12 cellular contexts compared by ENCODE assay signal in the genomic region with DNA sequence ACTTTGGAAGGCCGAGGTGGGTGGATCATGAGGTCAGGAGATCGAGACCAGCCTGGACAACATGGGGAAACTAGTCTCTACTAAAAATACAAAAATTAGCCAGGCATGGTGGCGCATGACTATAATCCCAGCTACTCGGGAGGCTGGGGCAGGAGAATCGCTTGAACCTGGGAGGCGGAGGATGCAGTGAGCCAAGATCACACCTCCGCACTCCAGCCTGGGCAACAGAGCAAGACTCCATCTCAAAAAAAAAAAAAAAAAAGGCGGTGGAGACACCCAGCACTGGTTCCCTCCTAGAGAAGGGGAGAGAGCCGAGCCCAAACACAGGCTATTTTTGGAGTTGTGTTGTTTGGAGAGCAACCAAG. TPM values are rescaled to one million over a fixed set of nuclear protein-coding genes. Genes with fewer than 3 reads are reported as not detected.
A peak's percentile ranks its signal among the peaks of the same experiment; 100 is the strongest.
DNase-seq lines count a peak whose midpoint lies in the region; ATAC-seq, FAIRE-seq and TF ChIP-seq lines count a peak whose summit lies in the region.
"Not testable (repeated sequence)": the region's sequence is repeated elsewhere in the genome, so short reads cannot be mapped to it uniquely, and the experiment has no call there.
"Had no signal": no experiment of that assay in that cellular context is flagged by ENCODE, and none has a peak within 500 bp of the region (broad histone marks: within the 10 kb centered on the region; RNA-seq: fewer than 3 reads in every experiment).

No MANE protein-coding gene starts in this region.

- not testable (repeated sequence) for H3K79me1 ChIP-seq in H9 (ENCODE audit: insufficient read depth, low read depth, low read length, poor library complexity, severe bottlenecking)

- H2BK15ac ChIP-seq in H9 (ENCODE audit: low read depth, low read length): not testable (repeated sequence)

- POLR2A ChIA-PET in endothelial cell of umbilical vein (lab: Charles Lee): interaction anchor here (1.1 to 3.9 kb wide), 5 partner anchors 9 to 27 kb away, joined by 4 to 49 read pairs (median 14); no protein-coding TSS in a partner anchor

- not testable (repeated sequence) for H3K9me3 ChIP-seq in H9 (ENCODE audit: control insufficient read depth, low read depth, low read length); ascending aorta; endothelial cell of umbilical vein (replicated peaks; ENCODE audit: control insufficient read depth, insufficient read depth, low read length); liver (ENCODE audit: control insufficient read depth in 4 of 4, low read length in 3 of 4); neural progenitor cell (ENCODE audit: low read depth)

- H3K79me2 ChIP-seq in H9 (ENCODE audit: insufficient read depth, low read length); neural progenitor cell (ENCODE audit: low read depth): not testable (repeated sequence)
- H3K79me2 ChIP-seq in endothelial cell of umbilical vein (ENCODE audit: control insufficient read depth, insufficient read depth, low read length): peaks cover 20% of the 10 kb centered on the region

- not testable (repeated sequence) for H3T11ph ChIP-seq in H9 (ENCODE audit: low read length)

- not testable (repeated sequence) for DNase-seq in H9; ascending aorta (ENCODE audit: low spot score in 2 of 2); endothelial cell of umbilical vein (ENCODE audit: low read depth, low spot score); neural progenitor cell (ENCODE audit: low spot score)

- H3K27ac ChIP-seq in H9 (ENCODE audit: insufficient read length, low read depth, low read length); neural progenitor cell: not testable (repeated sequence)
- H3K27ac ChIP-seq in ascending aorta (peak overlapping the region; percentile 96 to 98), endothelial cell of umbilical vein (ENCODE audit: insufficient read depth, low read depth, low read length) (peak overlapping the region; percentile 83), liver (ENCODE audit: low read depth in 1 of 2, low read length in 2 of 2) (peak overlapping the region; percentile 83 to 96)

- not testable (repeated sequence) for FAIRE-seq in endothelial cell of umbilical vein (lab: Jason Lieb, UNC)

- H3K56ac ChIP-seq in H9 (ENCODE audit: insufficient read length, low read depth, low read length): not testable (repeated sequence)

- not testable (repeated sequence) for H3K9me1 ChIP-seq in endothelial cell of umbilical vein (replicated peaks; ENCODE audit: control insufficient read depth, extremely low read depth, insufficient read depth, low read length)

- H3K18ac ChIP-seq in H9 (ENCODE audit: insufficient read length, low read depth, low read length): not testable (repeated sequence)

- not testable (repeated sequence) for H3K9me3 Mint-ChIP-seq in H9; T-helper 1 cell treated with Interleukin-12 subunit alpha and Interleukin-12 subunit beta and Interleukin-4 antibody, amounts not matched to agents 30 μg/mL and 1 μg/mL, for 36 hours; neural progenitor cell; stimulated activated memory B cell treated with anti-CD40 and anti-IgM and Interleukin-4, amounts not matched to agents 10 μg/mL and 1 μg/mL and 100 μg/mL, for 72 hours

- not testable (repeated sequence) for H3K4me1 ChIP-seq in H9 (ENCODE audit: insufficient read depth, low read length)
- H3K4me1 ChIP-seq in ascending aorta (peaks cover 18 to 72% of the 10 kb centered on the region in 2 donors), endothelial cell of umbilical vein (ENCODE audit: control insufficient read depth, extremely low read depth, insufficient read depth, low read length) (peaks cover 75% of the 10 kb centered on the region), liver (ENCODE audit: control insufficient read depth in 4 of 4, insufficient read depth in 4 of 4, low read length in 3 of 4) (peaks cover 14 to 39% (median 29%) of the 10 kb centered on the region in 4 donors), neural progenitor cell (peaks cover 15% of the 10 kb centered on the region)

- H2AFZ ChIP-seq in H9 (ENCODE audit: low read length); endothelial cell of umbilical vein (ENCODE audit: low read depth, low read length): not testable (repeated sequence)
- peak overlapping the region; percentile 100 for H2AFZ ChIP-seq in neural progenitor cell (replicated peaks)

- H3F3A ChIP-seq in neural progenitor cell (ENCODE audit: low read depth): not testable (repeated sequence)

- H2BK5ac ChIP-seq in H9 (ENCODE audit: insufficient read length, low read length): not testable (repeated sequence)

- H3K27me3 ChIP-seq in H9 (ENCODE audit: insufficient read depth, low read length); ascending aorta; endothelial cell of umbilical vein (ENCODE audit: control insufficient read depth in 2 of 2, insufficient read depth in 2 of 2, low read length in 2 of 2); liver (ENCODE audit: control insufficient read depth in 4 of 4, insufficient read depth in 4 of 4, low read length in 3 of 4); neural progenitor cell: not testable (repeated sequence)

- H4K5ac ChIP-seq in H9 (ENCODE audit: insufficient read length, low read depth, low read length): not testable (repeated sequence)

- WGBS in H9 (ENCODE audit: extremely low coverage, insufficient read length, low lambda C conversion rate): no CpG with 5 or more reads among the region's 9 CpGs
- WGBS in liver: 69% methylated on average over 9 of the region's 9 CpGs

- not testable (repeated sequence) for H3K23me2 ChIP-seq in H9 (ENCODE audit: insufficient read length, low read depth, low read length, poor library complexity, severe bottlenecking)

- peak overlapping the region in 1 of 3 experiments; percentile 78; a peak in 1 of 7 replicates for H3K27ac Mint-ChIP-seq in H9
- H3K27ac Mint-ChIP-seq in T-helper 1 cell treated with Interleukin-12 subunit alpha and Interleukin-12 subunit beta and Interleukin-4 antibody, amounts not matched to agents 30 μg/mL and 1 μg/mL, for 36 hours; neural progenitor cell: not testable (repeated sequence)
- peak overlapping the region; percentile 81 for H3K27ac Mint-ChIP-seq in stimulated activated memory B cell treated with anti-CD40 and anti-IgM and Interleukin-4, amounts not matched to agents 10 μg/mL and 1 μg/mL and 100 μg/mL, for 72 hours

- TF ChIP-seq RAD21 in liver (IDR thresholded peaks at IDR 0.05): not testable (repeated sequence)

- not testable (repeated sequence) for H2AK5ac ChIP-seq in H9 (ENCODE audit: insufficient read length, low read length)

- not testable (repeated sequence) for TF ChIP-seq CTCF in H9 (conservative IDR thresholded peaks at IDR 0.05); ascending aorta (IDR thresholded peaks at IDR 0.05); endothelial cell of umbilical vein (IDR thresholded peaks at IDR 0.05; ENCODE audit: extremely low read depth in 1 of 2, insufficient read depth in 1 of 2, low read depth in 1 of 2, low read length in 2 of 2); liver (IDR thresholded peaks at IDR 0.05; ENCODE audit: low read depth, low read length, missing input control); neural progenitor cell (IDR thresholded peaks at IDR 0.05)

- H4K20me1 ChIP-seq in H9 (ENCODE audit: control insufficient read depth, insufficient read depth, insufficient read length); endothelial cell of umbilical vein (replicated peaks; ENCODE audit: control insufficient read depth, extremely low read depth, insufficient read depth, low read length); neural progenitor cell (ENCODE audit: low read depth): not testable (repeated sequence)

- H3K4me3 ChIP-seq in ascending aorta; endothelial cell of umbilical vein (replicated peaks in 1 of 3; ENCODE audit: insufficient read depth in 1 of 3, low read depth in 1 of 3, low read length in 3 of 3); liver (ENCODE audit: low read depth in 1 of 3, low read length in 3 of 3); neural progenitor cell: not testable (repeated sequence)

- not testable (repeated sequence) for H3K36me3 Mint-ChIP-seq in H9 (ENCODE audit: insufficient read depth in 1 of 3, low read depth in 3 of 3); T-helper 1 cell treated with Interleukin-12 subunit alpha and Interleukin-12 subunit beta and Interleukin-4 antibody, amounts not matched to agents 30 μg/mL and 1 μg/mL, for 36 hours (ENCODE audit: low read depth); neural progenitor cell; stimulated activated memory B cell treated with anti-CD40 and anti-IgM and Interleukin-4, amounts not matched to agents 10 μg/mL and 1 μg/mL and 100 μg/mL, for 72 hours

- not testable (repeated sequence) for H3K9ac ChIP-seq in H9 (ENCODE audit: extremely low read depth, insufficient read length, low read length); neural progenitor cell
- H3K9ac ChIP-seq in endothelial cell of umbilical vein (replicated peaks; ENCODE audit: extremely low read depth, insufficient read depth, low read length): peak overlapping the region; percentile 95
- H3K9ac ChIP-seq in liver (ENCODE audit: low read depth in 1 of 2, low read length in 2 of 2): peak overlapping the region in 1 of 2 donors; percentile 54

- H2BK20ac ChIP-seq in H9 (ENCODE audit: low read depth, low read length, poor library complexity, severe bottlenecking): not testable (repeated sequence)

- H2BK12ac ChIP-seq in H9 (ENCODE audit: insufficient read length, low read depth, low read length): not testable (repeated sequence)

- H3K27me3 Mint-ChIP-seq in H9 (ENCODE audit: low read depth): not testable (repeated sequence)
- peaks cover 38% of the 10 kb centered on the region for H3K27me3 Mint-ChIP-seq in T-helper 1 cell treated with Interleukin-12 subunit alpha and Interleukin-12 subunit beta and Interleukin-4 antibody, amounts not matched to agents 30 μg/mL and 1 μg/mL, for 36 hours (ENCODE audit: low read depth)
- H3K27me3 Mint-ChIP-seq in neural progenitor cell (ENCODE audit: insufficient read depth, low read depth): peaks cover 20% of the 10 kb centered on the region
- H3K27me3 Mint-ChIP-seq in stimulated activated memory B cell treated with anti-CD40 and anti-IgM and Interleukin-4, amounts not matched to agents 10 μg/mL and 1 μg/mL and 100 μg/mL, for 72 hours: peaks cover 80% of the 10 kb centered on the region

- CTCF ChIA-PET in endothelial cell of umbilical vein (lab: Charles Lee): interaction anchor here (1.0 to 3.5 kb wide), 4 partner anchors 9 to 26 kb away, joined by 3 to 25 read pairs (median 18); no protein-coding TSS in a partner anchor

- H2BK120ac ChIP-seq in H9 (ENCODE audit: low read depth, low read length, poor library complexity, severe bottlenecking): not testable (repeated sequence)

- not testable (repeated sequence) for H3K4ac ChIP-seq in H9 (ENCODE audit: low read depth, low read length)

- H4K91ac ChIP-seq in H9 (ENCODE audit: insufficient read length, low read depth, low read length): not testable (repeated sequence)

- dilution Hi-C loops in endothelial cell of umbilical vein (cut with MboI; ENCODE audit: extremely low pct_ligation_motif_present, low sequenced_read_pairs): not testable (repeated sequence)

- not testable (repeated sequence) for H3K23ac ChIP-seq in H9 (ENCODE audit: insufficient read length, low read depth, low read length)

- intact Hi-C loops in ascending aorta (cut with DNase I): loop anchor here (1.0 kb wide), 1 partner anchor 17 kb away; no protein-coding TSS in a partner anchor
- intact Hi-C loops in endothelial cell of umbilical vein (cut with micrococcal nuclease): loop anchor here (10.0 kb wide), 1 partner anchor 1017 kb away; the partner anchor contains the start of genes AP4M1 and MCM7

- ATAC-seq in stimulated activated memory B cell treated with anti-CD40 and anti-IgM and Interleukin-4, amounts not matched to agents 10 μg/mL and 1 μg/mL and 100 μg/mL, for 72 hours: not testable (repeated sequence)

- not testable (repeated sequence) for TF ChIP-seq POLR2A in endothelial cell of umbilical vein (IDR thresholded peaks at IDR 0.05; ENCODE audit: low read depth, low read length)

- H4K8ac ChIP-seq in H9 (replicated peaks; ENCODE audit: insufficient read length, low read depth, low read length): not testable (repeated sequence)

- BruUV-seq in endothelial cell of umbilical vein (replicated peaks; lab: Mats Ljungman, UMichigan): TSS peak; percentile 2

- H3K14ac ChIP-seq in H9 (ENCODE audit: insufficient read depth, low read length): peak overlapping the region; percentile 8; the same call in 1 of the 2 replicates

- H3K4me1 Mint-ChIP-seq in H9 (peaks cover 35 to 44% of the 10 kb centered on the region in 2 experiments), neural progenitor cell (peaks cover 42% of the 10 kb centered on the region)
- H3K4me1 Mint-ChIP-seq in T-helper 1 cell treated with Interleukin-12 subunit alpha and Interleukin-12 subunit beta and Interleukin-4 antibody, amounts not matched to agents 30 μg/mL and 1 μg/mL, for 36 hours (ENCODE audit: low read depth): peaks cover 25% of the 10 kb centered on the region
- peaks cover 31% of the 10 kb centered on the region for H3K4me1 Mint-ChIP-seq in stimulated activated memory B cell treated with anti-CD40 and anti-IgM and Interleukin-4, amounts not matched to agents 10 μg/mL and 1 μg/mL and 100 μg/mL, for 72 hours

- not testable (repeated sequence) for H3K4me3 Mint-ChIP-seq in H9, neural progenitor cell
- peak overlapping the region; percentile 70 for H3K4me3 Mint-ChIP-seq in T-helper 1 cell treated with Interleukin-12 subunit alpha and Interleukin-12 subunit beta and Interleukin-4 antibody, amounts not matched to agents 30 μg/mL and 1 μg/mL, for 36 hours
- peak overlapping the region; percentile 74 for H3K4me3 Mint-ChIP-seq in stimulated activated memory B cell treated with anti-CD40 and anti-IgM and Interleukin-4, amounts not matched to agents 10 μg/mL and 1 μg/mL and 100 μg/mL, for 72 hours

- H3K36me3 ChIP-seq in ascending aorta; endothelial cell of umbilical vein (ENCODE audit: control insufficient read depth in 2 of 2, extremely low read depth in 1 of 2, insufficient read depth in 2 of 2, low read length in 2 of 2); liver (ENCODE audit: control insufficient read depth in 4 of 4, insufficient read depth in 3 of 4, low read depth in 1 of 4, low read length in 3 of 4); neural progenitor cell: not testable (repeated sequence)

- not testable (repeated sequence) for H3K4me2 ChIP-seq in H9 (ENCODE audit: insufficient read depth, insufficient read length, low read length); endothelial cell of umbilical vein (ENCODE audit: insufficient read depth, low read length)
- peak overlapping the region; percentile 10 for H3K4me2 ChIP-seq in neural progenitor cell

RNA-seq across cellular contexts. Expression of gene SERPINE1, which starts 5.3 kb away (rescaled TPM):
- total RNA-seq in H9 (2021) (11.5 and 13.0 TPM in 2 replicates), ascending aorta (1,267 TPM), endothelial cell of umbilical vein (2,296 and 2,645 TPM in 2 replicates), liver (10 to 100 TPM in 1 of 2 donors, under 1 TPM in 1; 0.93 to 10.2 TPM), neural progenitor cell (ENCODE audit: low replicate concordance) (0.03 TPM in 1 of 2 replicates, not detected in the other)
- polyA plus RNA-seq in endothelial cell of umbilical vein (4,637 and 5,683 TPM in 2 replicates), liver (10 to 100 TPM in 1 of 2 donors, 1 to 10 TPM in 1; 5.8 to 18.6 TPM)
- 3,941 and 4,610 TPM in 2 replicates for polyA plus RNA-seq in endothelial cell of umbilical vein (2011; cell fraction: cytosol; rRNA removed)
- 2,230 and 2,366 TPM in 2 replicates for polyA plus RNA-seq in endothelial cell of umbilical vein (2011; cell fraction: nucleus; rRNA removed)
- polyA plus RNA-seq in endothelial cell of umbilical vein (2012): 3,488 and 3,747 TPM in 2 replicates
- polyA minus RNA-seq in endothelial cell of umbilical vein: 3,663 and 4,731 TPM in 2 replicates
- 2.8 TPM for polyA minus RNA-seq in endothelial cell of umbilical vein (2011; cell fraction: cytosol; rRNA and poly(A)+ RNA removed)
- polyA minus RNA-seq in endothelial cell of umbilical vein (2011; cell fraction: nucleus; rRNA and poly(A)+ RNA removed): 786 and 802 TPM in 2 replicates
- total RNA-seq: activated B cell treated with CpG ODN at 0.5 μM for 24 hours; T-helper 1 cell treated with Interleukin-12 subunit alpha and Interleukin-12 subunit beta and Interleukin-4 antibody, amounts not matched to agents 30 ng/mL and 1 ng/mL, for 36 hours had no signal

RNA-seq across cellular contexts. Expression of gene AP1S1, which starts 32.7 kb away (rescaled TPM):
- 65.2 and 73.0 TPM in 2 replicates for total RNA-seq in H9 (2021)
- total RNA-seq in ascending aorta: 77.4 TPM
- 70.9 and 93.3 TPM in 2 replicates for total RNA-seq in endothelial cell of umbilical vein
- 82.8 and 106 TPM in 2 replicates for polyA plus RNA-seq in endothelial cell of umbilical vein
- 139 and 140 TPM in 2 replicates for polyA plus RNA-seq in endothelial cell of umbilical vein (2011; cell fraction: cytosol; rRNA removed)
- polyA plus RNA-seq in endothelial cell of umbilical vein (2011; cell fraction: nucleus; rRNA removed): 68.1 and 78.9 TPM in 2 replicates
- 127 and 166 TPM in 2 replicates for polyA plus RNA-seq in endothelial cell of umbilical vein (2012)
- polyA minus RNA-seq in endothelial cell of umbilical vein: 67.4 and 70.2 TPM in 2 replicates
- 37.6 TPM for polyA minus RNA-seq in endothelial cell of umbilical vein (2011; cell fraction: cytosol; rRNA and poly(A)+ RNA removed)
- 7.4 and 8.7 TPM in 2 replicates for polyA minus RNA-seq in endothelial cell of umbilical vein (2011; cell fraction: nucleus; rRNA and poly(A)+ RNA removed)
- total RNA-seq in liver: 10 to 100 TPM; 20.9 to 23.1 TPM
- polyA plus RNA-seq in liver: 10 to 100 TPM; 13.8 to 25.7 TPM
- 74.4 and 94.2 TPM in 2 replicates for total RNA-seq in neural progenitor cell (ENCODE audit: low replicate concordance)

RNA-seq across cellular contexts. Expression of gene TRIM56, which starts 36.3 kb away (rescaled TPM):
- total RNA-seq in H9 (2021) (21.8 and 22.4 TPM in 2 replicates), ascending aorta (29.6 TPM), endothelial cell of umbilical vein (21.8 and 25.1 TPM in 2 replicates), liver (10 to 100 TPM in 1 of 2 donors, 1 to 10 TPM in 1; 9.2 to 15.6 TPM), neural progenitor cell (ENCODE audit: low replicate concordance) (1.4 and 2.3 TPM in 2 replicates)
- polyA plus RNA-seq in endothelial cell of umbilical vein (1.9 and 2.3 TPM in 2 replicates), liver (1 to 10 TPM; 4.8 to 6.1 TPM)
- polyA plus RNA-seq in endothelial cell of umbilical vein (2011; cell fraction: cytosol; rRNA removed): 2.6 and 3.3 TPM in 2 replicates
- polyA plus RNA-seq in endothelial cell of umbilical vein (2011; cell fraction: nucleus; rRNA removed): 8.6 and 10.1 TPM in 2 replicates
- polyA plus RNA-seq in endothelial cell of umbilical vein (2012): 6.5 and 7.6 TPM in 2 replicates
- polyA minus RNA-seq in endothelial cell of umbilical vein: 10.9 and 17.3 TPM in 2 replicates
- polyA minus RNA-seq in endothelial cell of umbilical vein (2011; cell fraction: cytosol; rRNA and poly(A)+ RNA removed): 6.0 TPM
- polyA minus RNA-seq in endothelial cell of umbilical vein (2011; cell fraction: nucleus; rRNA and poly(A)+ RNA removed): 6.4 and 7.9 TPM in 2 replicates

RNA-seq across cellular contexts. Expression of gene VGF, which starts 43.8 kb away (rescaled TPM):
- 37.1 and 39.1 TPM in 2 replicates for total RNA-seq in H9 (2021)
- total RNA-seq in ascending aorta: not detected
- not detected in 2 replicates for total RNA-seq in endothelial cell of umbilical vein
- 0.03 TPM in 1 of 2 replicates, not detected in the other for polyA plus RNA-seq in endothelial cell of umbilical vein
- not detected in 2 replicates for polyA plus RNA-seq in endothelial cell of umbilical vein (2011; cell fraction: cytosol; rRNA removed)
- not detected in 2 replicates for polyA plus RNA-seq in endothelial cell of umbilical vein (2011; cell fraction: nucleus; rRNA removed)
- polyA plus RNA-seq in endothelial cell of umbilical vein (2012): not detected in 2 replicates
- polyA minus RNA-seq in endothelial cell of umbilical vein: not detected in 2 replicates
- not detected for polyA minus RNA-seq in endothelial cell of umbilical vein (2011; cell fraction: cytosol; rRNA and poly(A)+ RNA removed)
- not detected in 2 replicates for polyA minus RNA-seq in endothelial cell of umbilical vein (2011; cell fraction: nucleus; rRNA and poly(A)+ RNA removed)
- total RNA-seq in liver: not detected
- polyA plus RNA-seq in liver: not detected
- total RNA-seq in neural progenitor cell (ENCODE audit: low replicate concordance): 0.65 and 1.6 TPM in 2 replicates
- total RNA-seq: glomerular endothelial cell, mononuclear cell had no signal

RNA-seq across cellular contexts. Expression of gene NAT16, which starts 58.5 kb away (rescaled TPM):
- total RNA-seq in H9 (2021) (0.50 and 0.88 TPM in 2 replicates), ascending aorta (not detected), endothelial cell of umbilical vein (not detected in 2 replicates), liver (not detected), neural progenitor cell (ENCODE audit: low replicate concordance) (0.28 TPM in 1 of 2 replicates, not detected in the other)
- polyA plus RNA-seq in endothelial cell of umbilical vein (not detected in 2 replicates), liver (not detected)
- not detected in 2 replicates for polyA plus RNA-seq in endothelial cell of umbilical vein (2011; cell fraction: cytosol; rRNA removed)
- not detected in 2 replicates for polyA plus RNA-seq in endothelial cell of umbilical vein (2011; cell fraction: nucleus; rRNA removed)
- polyA plus RNA-seq in endothelial cell of umbilical vein (2012): not detected in 2 replicates
- polyA minus RNA-seq in endothelial cell of umbilical vein: not detected in 2 replicates
- not detected for polyA minus RNA-seq in endothelial cell of umbilical vein (2011; cell fraction: cytosol; rRNA and poly(A)+ RNA removed)
- not detected in 2 replicates for polyA minus RNA-seq in endothelial cell of umbilical vein (2011; cell fraction: nucleus; rRNA and poly(A)+ RNA removed)
- total RNA-seq: activated B cell treated with CpG ODN at 0.5 μM for 24 hours; cardiac septum; glomerular endothelial cell; mononuclear cell; T-helper 1 cell treated with Interleukin-12 subunit alpha and Interleukin-12 subunit beta and Interleukin-4 antibody, amounts not matched to agents 30 ng/mL and 1 ng/mL, for 36 hours had no signal

Comparison
In these comparisons a context has a peak if more than half of its experiments do, and no peak if none do; other contexts are left out.
1. RNA of gene SERPINE1, which starts 5.3 kb away (total RNA-seq): 2,296 to 2,645 TPM in endothelial cell of umbilical vein and 1,267 TPM in ascending aorta (single experiment); 11.5 to 13.0 TPM in H9, 0.93 to 10.2 TPM in liver and 0.03 TPM in neural progenitor cell; every median in the first group is over 10 times any median in the second.